Comparison of ENCODE assay signal across 20 cellular contexts in the genomic region with DNA sequence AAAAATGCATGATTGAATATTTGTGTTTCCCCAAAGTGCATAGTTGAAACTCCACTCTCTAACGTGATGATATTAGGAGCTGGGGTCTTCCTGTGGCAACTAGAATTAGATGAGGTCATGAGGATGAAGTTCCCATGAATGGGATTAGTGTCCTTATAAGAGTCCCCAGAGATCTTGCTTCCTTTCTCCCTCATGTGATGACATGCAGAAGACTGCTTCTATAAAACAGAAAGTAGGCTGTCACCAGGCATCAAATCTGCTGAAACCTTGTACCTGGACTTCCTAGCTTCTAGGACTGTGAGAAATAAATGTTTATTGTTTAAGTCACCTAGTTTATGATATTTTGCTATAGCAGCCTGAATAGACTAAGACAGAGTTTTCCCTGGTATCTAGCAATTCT.
"Had no signal": no experiment of that assay in that cellular context is flagged by ENCODE, and none has a peak within 500 bp of the region (broad histone marks: within the 10 kb centered on the region; RNA-seq: fewer than 3 reads in every experiment).

No MANE protein-coding gene starts in this region.

- H3K27ac ChIP-seq: left ventricle myocardium inferior, pancreas, prostate gland, sigmoid colon, spleen, tibial nerve, uterus had no signal

- ATAC-seq: naive thymus-derived CD8-positive, alpha-beta T cell; pancreas; right cardiac atrium; stimulated activated effector memory CD8-positive, alpha-beta T cell treated with anti-CD3 and anti-CD28 coated beads, Interleukin-12 subunit alpha, Interleukin-12 subunit beta, amount 100 ng/mL, for 72 hours had no signal

- H3K4me3 ChIP-seq: left ventricle myocardium inferior, lung, pancreas, prostate gland, sigmoid colon, spleen, tibial nerve, uterus had no signal

- H3K4me1 ChIP-seq: left ventricle myocardium inferior, pancreas, prostate gland, sigmoid colon, spleen, tibial nerve, uterus had no signal

- H3K36me3 ChIP-seq: left ventricle myocardium inferior, pancreas, prostate gland, sigmoid colon, spleen, tibial nerve, uterus had no signal

- DNase-seq: hypothalamus; immature natural killer cell; kidney; left ventricle myocardium inferior; naive thymus-derived CD8-positive, alpha-beta T cell; nucleus accumbens; pancreas; posterior cingulate gyrus; retina; right cardiac atrium; sigmoid colon; small intestine; spleen; stimulated activated CD4-positive, alpha-beta T cell treated with anti-CD3 and anti-CD28 coated beads, Interleukin-4, amount 100 ng/mL, for 24 hours; stimulated activated naive CD4-positive, alpha-beta T cell; uterus had no signal

- H3K27me3 ChIP-seq: pancreas, sigmoid colon, spleen, tibial nerve, uterus had no signal

- H3K9me3 ChIP-seq: left ventricle myocardium inferior, pancreas, prostate gland, sigmoid colon, tibial nerve, uterus had no signal
